In genomic region chr12:46369474-46370379, GRCh38 we compare ENCODE assay signal across 1 cellular context.
A peak's percentile ranks its signal among the peaks of the same experiment; 100 is the strongest.
TF ChIP-seq lines count a peak whose summit lies in the region.

No MANE protein-coding gene starts in this region.

TF ChIP-seq in K562, 482 proteins besides CTCF, POLR2A, EP300 and RAD21 (continued from another document):
- TF ChIP-seq SMAD2 (IDR thresholded peaks at IDR 0.05; ENCODE audit: low read depth, low read length) (no peak), PURB (CRISPR knock-in tag; IDR thresholded peaks at IDR 0.05; ENCODE audit: low read depth) (no peak), GABPB1 (CRISPR knock-in tag; IDR thresholded peaks at IDR 0.05) (no peak), ZNF124 (CRISPR knock-in tag; IDR thresholded peaks at IDR 0.05) (no peak), CEBPB (tag; IDR thresholded peaks at IDR 0.05) (peak; percentile 59), CBX8 (IDR thresholded peaks at IDR 0.05; ENCODE audit: borderline replicate concordance, extremely low read depth, low read depth, low read length, poor library complexity, severe bottlenecking) (no peak), ZNF766 (CRISPR knock-in tag; conservative IDR thresholded peaks at IDR 0.05) (no peak), KLF6 (CRISPR knock-in tag; IDR thresholded peaks at IDR 0.05; ENCODE audit: borderline replicate concordance) (no peak), TCF7 (IDR thresholded peaks at IDR 0.05; ENCODE audit: borderline replicate concordance) (no peak), BDP1 (IDR thresholded peaks at IDR 0.05; ENCODE audit: insufficient read depth, insufficient read length) (no peak), TRIM24 (IDR thresholded peaks at IDR 0.05) (no peak), HOXB6 (CRISPR knock-in tag; IDR thresholded peaks at IDR 0.05; ENCODE audit: borderline replicate concordance) (no peak), LEF1 (IDR thresholded peaks at IDR 0.05) (no peak), NCOA2 (IDR thresholded peaks at IDR 0.05; ENCODE audit: partially characterized antibody in 2 of 2) (no peak)
